8 cellular contexts compared by ENCODE assay signal in the genomic region with DNA sequence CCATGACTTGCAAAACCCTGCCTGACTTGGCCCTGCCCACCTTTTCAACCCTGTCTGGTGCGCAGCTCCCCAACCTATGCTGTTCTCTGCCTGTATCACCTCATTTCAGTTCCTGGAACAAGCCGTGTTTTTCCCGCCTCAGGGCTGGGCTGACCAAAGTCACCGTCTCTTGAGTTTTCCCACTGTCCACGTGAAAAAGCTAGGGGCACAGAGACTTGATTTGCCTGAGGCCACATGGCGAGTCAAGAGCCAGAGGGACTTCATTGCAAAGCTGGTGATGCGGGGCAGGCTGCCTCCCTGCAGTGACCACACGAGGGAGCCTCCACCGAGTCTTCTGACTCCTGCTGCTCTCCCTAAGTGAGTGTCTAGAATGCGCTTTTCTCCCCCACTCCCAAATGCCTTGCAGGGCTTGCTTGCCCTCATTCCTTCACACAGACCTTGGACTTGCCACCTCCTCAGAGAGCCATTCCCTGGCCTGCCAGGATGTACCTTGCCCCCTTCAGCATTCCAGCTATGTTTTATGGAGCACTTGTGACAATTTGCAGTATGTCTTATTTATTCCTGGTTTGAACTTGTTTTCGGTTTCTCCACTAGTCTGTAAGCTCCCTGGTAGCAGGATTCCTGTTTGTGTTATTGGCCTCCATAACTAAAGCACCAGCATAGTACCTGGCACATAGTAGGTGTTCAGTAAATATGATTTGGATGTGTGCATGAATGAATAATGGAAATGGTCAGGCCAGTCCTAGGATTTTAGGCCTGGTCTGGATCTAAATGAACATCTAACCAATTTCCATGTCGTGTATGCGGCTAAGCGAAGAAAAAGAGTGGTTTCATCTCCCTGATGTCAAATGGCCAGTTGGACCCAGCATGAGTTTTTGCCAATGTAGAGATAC.
DNase-seq lines count a peak whose midpoint lies in the region; ATAC-seq and TF ChIP-seq lines count a peak whose summit lies in the region.

No MANE protein-coding gene starts in this region.

- in situ Hi-C loops in Panc1 (cut with HindIII; ENCODE audit: low pct_unique_long_range_greater_than_20kb, low sequenced_read_pairs) (no loop called here), mammary epithelial cell (cut with MboI; ENCODE audit: low sequenced_read_pairs in 2 of 2) (no loop called here)

- POLR2A ChIA-PET in Panc1 (lab: Charles Lee) = interaction anchor here (0.6 kb wide), 1 partner anchor 1165 kb away, joined by 16 read pairs; no protein-coding TSS in a partner anchor

- H3K4me1 Mint-ChIP-seq in stimulated activated memory B cell treated with anti-CD40 and anti-IgM and Interleukin-4, amounts not matched to agents 10 μg/mL and 1 μg/mL and 100 μg/mL, for 72 hours = peaks cover 47% of the 10 kb centered on the region
- H3K4me1 Mint-ChIP-seq in activated T-helper 17 cell treated with anti-CD3 and anti-CD28 coated beads, Interleukin-2, amount 50 U/mL, for 72 hours = peaks cover 10% of the 10 kb centered on the region

- no peaks in the 10 kb centered on the region for H4K20me1 ChIP-seq in mammary epithelial cell (ENCODE audit: insufficient read depth, low read length)

- H3K27me3 Mint-ChIP-seq in stimulated activated memory B cell treated with anti-CD40 and anti-IgM and Interleukin-4, amounts not matched to agents 10 μg/mL and 1 μg/mL and 100 μg/mL, for 72 hours = no peaks in the 10 kb centered on the region
- H3K27me3 Mint-ChIP-seq in activated T-helper 17 cell treated with anti-CD3 and anti-CD28 coated beads, Interleukin-2, amount 50 U/mL, for 72 hours = no peaks in the 10 kb centered on the region

- ATAC-seq in Panc1 = peak; percentile 99
- ATAC-seq in stimulated activated memory B cell treated with anti-CD40 and anti-IgM and Interleukin-4, amounts not matched to agents 10 μg/mL and 1 μg/mL and 100 μg/mL, for 72 hours = no peak
- no peak for ATAC-seq in activated T-helper 17 cell treated with anti-CD3 and anti-CD28 coated beads, Interleukin-2, amount 50 U/mL, for 72 hours (replicated peaks)
- ATAC-seq in GM18873 (IDR thresholded peaks at IDR 0.05; ENCODE audit: low FRiP score, unreplicated experiment) = no peak

- H3K9me3 ChIP-seq in Panc1 (ENCODE audit: control insufficient read depth, insufficient read depth, low read depth, low read length) (no peaks in the 10 kb centered on the region), mammary epithelial cell (replicated peaks; ENCODE audit: insufficient read depth, low read length) (no peaks in the 10 kb centered on the region)

- dilution Hi-C loops in mammary epithelial cell (cut with HindIII; ENCODE audit: low sequenced_read_pairs) = no loop called here

- H3K4me1 ChIP-seq in Panc1 (ENCODE audit: control insufficient read depth, insufficient read depth, low read length) (no peaks in the 10 kb centered on the region), mammary epithelial cell (ENCODE audit: insufficient read depth, low read length) (no peaks in the 10 kb centered on the region)

- H3K79me2 ChIP-seq in mammary epithelial cell (ENCODE audit: insufficient read depth, low read length) = no peaks in the 10 kb centered on the region

- BruUV-seq in Panc1 (replicated peaks; lab: Mats Ljungman, UMichigan) = no TSS peak
- no TSS peak for BruUV-seq in mammary epithelial cell (replicated peaks; lab: Mats Ljungman, UMichigan)

- peak; percentile 90 for TF ChIP-seq CTCF in Panc1 (IDR thresholded peaks at IDR 0.05)
- TF ChIP-seq CTCF in mammary epithelial cell (conservative IDR thresholded peaks at IDR 0.05 in 1 of 2, IDR thresholded peaks at IDR 0.05 in 1 of 2; ENCODE audit: extremely low read depth in 1 of 2, insufficient read depth in 1 of 2, low read depth in 1 of 2, low read length in 2 of 2) = peak; percentile 47 to 65

- no peaks in the 10 kb centered on the region for H3K36me3 ChIP-seq in Panc1 (ENCODE audit: control insufficient read depth, insufficient read depth, low read length)
- no peaks in the 10 kb centered on the region for H3K36me3 ChIP-seq in mammary epithelial cell (ENCODE audit: insufficient read depth, low read length)

- intact Hi-C loops in Panc1 (cut with micrococcal nuclease; ENCODE audit: unreplicated experiment) = no loop called here
- intact Hi-C loops in mammary epithelial cell (cut with micrococcal nuclease) = loop anchor here (10.0 kb wide), 1 partner anchor 586 kb away; no protein-coding TSS in a partner anchor

- H3K36me3 Mint-ChIP-seq in stimulated activated memory B cell treated with anti-CD40 and anti-IgM and Interleukin-4, amounts not matched to agents 10 μg/mL and 1 μg/mL and 100 μg/mL, for 72 hours = peaks cover 52% of the 10 kb centered on the region
- H3K36me3 Mint-ChIP-seq in activated T-helper 17 cell treated with anti-CD3 and anti-CD28 coated beads, Interleukin-2, amount 50 U/mL, for 72 hours (ENCODE audit: low read depth) = no peaks in the 10 kb centered on the region

- H3K27ac ChIP-seq in Panc1 (ENCODE audit: low read length) (no peak overlapping the region), mammary epithelial cell (ENCODE audit: insufficient read depth, low read depth, low read length) (no peak overlapping the region)

- no peak overlapping the region for H3K4me2 ChIP-seq in mammary epithelial cell (ENCODE audit: insufficient read depth, low read depth, low read length)

- H3K9me3 Mint-ChIP-seq in stimulated activated memory B cell treated with anti-CD40 and anti-IgM and Interleukin-4, amounts not matched to agents 10 μg/mL and 1 μg/mL and 100 μg/mL, for 72 hours = no peaks in the 10 kb centered on the region
- no peaks in the 10 kb centered on the region for H3K9me3 Mint-ChIP-seq in activated T-helper 17 cell treated with anti-CD3 and anti-CD28 coated beads, Interleukin-2, amount 50 U/mL, for 72 hours

- H2AFZ ChIP-seq in mammary epithelial cell (ENCODE audit: low read depth, low read length) = no peak overlapping the region

- H3K9ac ChIP-seq in mammary epithelial cell (ENCODE audit: insufficient read depth, low read length) = no peak overlapping the region

- no peak overlapping the region for H3K4me3 Mint-ChIP-seq in stimulated activated memory B cell treated with anti-CD40 and anti-IgM and Interleukin-4, amounts not matched to agents 10 μg/mL and 1 μg/mL and 100 μg/mL, for 72 hours
- H3K4me3 Mint-ChIP-seq in activated T-helper 17 cell treated with anti-CD3 and anti-CD28 coated beads, Interleukin-2, amount 50 U/mL, for 72 hours = no peak overlapping the region

- no peaks in the 10 kb centered on the region for H3K27me3 ChIP-seq in Panc1 (ENCODE audit: control insufficient read depth, insufficient read depth, low read length)
- H3K27me3 ChIP-seq in mammary epithelial cell (ENCODE audit: insufficient read depth, low read length) = no peaks in the 10 kb centered on the region

- CTCF ChIA-PET in Panc1 (lab: Charles Lee) = interaction anchor here (0.5 to 1.4 kb wide), 2 partner anchors 134 to 178 kb away, joined by 3 to 7 read pairs; no protein-coding TSS in a partner anchor
- CTCF ChIA-PET in mammary epithelial cell (lab: Charles Lee; ENCODE audit: low non-redundant PET) = no interaction called here

- WGBS in mammary epithelial cell (ENCODE audit: low coverage, missing lambda C conversion rate) = 58% methylated on average over 14 of the region's 14 CpGs

- H3K4me3 ChIP-seq in Panc1 (ENCODE audit: low read depth in 2 of 2, low read length in 2 of 2) = no peak overlapping the region
- no peak overlapping the region for H3K4me3 ChIP-seq in mammary epithelial cell (replicated peaks in 1 of 3; ENCODE audit: insufficient read depth in 1 of 3, low read depth in 2 of 3, low read length in 3 of 3)

- H3K27ac Mint-ChIP-seq in stimulated activated memory B cell treated with anti-CD40 and anti-IgM and Interleukin-4, amounts not matched to agents 10 μg/mL and 1 μg/mL and 100 μg/mL, for 72 hours = peak overlapping the region; percentile 4
- no peak overlapping the region for H3K27ac Mint-ChIP-seq in activated T-helper 17 cell treated with anti-CD3 and anti-CD28 coated beads, Interleukin-2, amount 50 U/mL, for 72 hours

- DNase-seq in Daoy (ENCODE audit: low read depth) (peak; percentile 37), HK-2 (ENCODE audit: unreplicated experiment) (peak; percentile 21), Panc1 (ENCODE audit: low read depth, low spot score) (peak; percentile 25), mammary epithelial cell (peak; percentile 40), kidney glomerular epithelial cell (lab: John Stamatoyannopoulos, UW) (peak; percentile 36)
